In genomic region chr17:17403899-17404576, GRCh38 we compare ENCODE assay signal across 8 cellular contexts.
A peak's percentile ranks its signal among the peaks of the same experiment; 100 is the strongest.
DNase-seq lines count a peak whose midpoint lies in the region; ATAC-seq and TF ChIP-seq lines count a peak whose summit lies in the region.

No MANE protein-coding gene starts in this region.

- H3K27ac Mint-ChIP-seq in CD8-positive, alpha-beta memory T cell, result peak overlapping the region; percentile 87 to 97 (median 93)
- H3K27ac Mint-ChIP-seq in activated CD8-positive, alpha-beta T cell treated with anti-CD3 and anti-CD28 coated beads for 36 hours, result peak overlapping the region; percentile 82
- H3K27ac Mint-ChIP-seq in naive thymus-derived CD4-positive, alpha-beta T cell, result peak overlapping the region; percentile 69 to 97 (median 94)

- H3K27ac ChIP-seq in CD8-positive, alpha-beta memory T cell (ENCODE audit: low read depth, low read length), result no peak overlapping the region
- peak overlapping the region; percentile 67 for H3K27ac ChIP-seq in naive thymus-derived CD4-positive, alpha-beta T cell (ENCODE audit: low read depth, low read length)

- ATAC-seq in activated CD8-positive, alpha-beta T cell treated with anti-CD3 and anti-CD28 coated beads for 36 hours, result peak; percentile 79
- ATAC-seq in naive thymus-derived CD4-positive, alpha-beta T cell, result peak; percentile 90
- ATAC-seq in HG03045 (IDR thresholded peaks at IDR 0.05; ENCODE audit: unreplicated experiment), result no peak

- peak; percentile 10 to 70 (median 62) for DNase-seq in CD8-positive, alpha-beta memory T cell
- DNase-seq in NCI-H2171 (lab: John Stamatoyannopoulos, UW) (peak; percentile 94), COLO829 (ENCODE audit: low spot score) (no peak), putamen (ENCODE audit: low spot score) (no peak), NCI-H187 treated with DMSO at 0.1 percent for 48 hours (lab: John Stamatoyannopoulos, UW) (no peak)
- peak; percentile 63 for DNase-seq in activated CD8-positive, alpha-beta T cell treated with anti-CD3 and anti-CD28 coated beads for 36 hours
- DNase-seq in naive thymus-derived CD4-positive, alpha-beta T cell, result peak in 8 of 9 donors; percentile 31 to 69 (median 67)

- intact Hi-C loops in activated CD8-positive, alpha-beta T cell treated with anti-CD3 and anti-CD28 coated beads for 36 hours (cut with micrococcal nuclease), result no loop called here
- intact Hi-C loops in naive thymus-derived CD4-positive, alpha-beta T cell (cut with micrococcal nuclease), result loop anchor here in 1 of 2 donors (1.0 kb wide), 1 partner anchor 12 kb away; no protein-coding TSS in a partner anchor

- no peaks in the 10 kb centered on the region for H3K9me3 ChIP-seq in CD8-positive, alpha-beta memory T cell (ENCODE audit: low read length)
- H3K9me3 ChIP-seq in naive thymus-derived CD4-positive, alpha-beta T cell (ENCODE audit: control insufficient read depth in 2 of 3, low read length in 3 of 3), result no peaks in the 10 kb centered on the region

- peak overlapping the region; percentile 2 to 84 (median 72) for H3K4me3 Mint-ChIP-seq in CD8-positive, alpha-beta memory T cell
- peak overlapping the region; percentile 42 for H3K4me3 Mint-ChIP-seq in activated CD8-positive, alpha-beta T cell treated with anti-CD3 and anti-CD28 coated beads for 36 hours
- H3K4me3 Mint-ChIP-seq in naive thymus-derived CD4-positive, alpha-beta T cell, result peak overlapping the region; percentile 68 to 90 (median 81)

- H3K27me3 ChIP-seq in CD8-positive, alpha-beta memory T cell (ENCODE audit: insufficient read depth, low read length, poor library complexity, severe bottlenecking), result no peaks in the 10 kb centered on the region
- no peaks in the 10 kb centered on the region for H3K27me3 ChIP-seq in naive thymus-derived CD4-positive, alpha-beta T cell (ENCODE audit: control insufficient read depth in 2 of 2, insufficient read depth in 2 of 2, low read length in 2 of 2)

- no peaks in the 10 kb centered on the region for H3K36me3 Mint-ChIP-seq in CD8-positive, alpha-beta memory T cell
- H3K36me3 Mint-ChIP-seq in activated CD8-positive, alpha-beta T cell treated with anti-CD3 and anti-CD28 coated beads for 36 hours (ENCODE audit: low read depth), result no peaks in the 10 kb centered on the region
- H3K36me3 Mint-ChIP-seq in naive thymus-derived CD4-positive, alpha-beta T cell, result no peaks in the 10 kb centered on the region

- no peaks in the 10 kb centered on the region for H3K27me3 Mint-ChIP-seq in CD8-positive, alpha-beta memory T cell
- no peaks in the 10 kb centered on the region for H3K27me3 Mint-ChIP-seq in activated CD8-positive, alpha-beta T cell treated with anti-CD3 and anti-CD28 coated beads for 36 hours
- H3K27me3 Mint-ChIP-seq in naive thymus-derived CD4-positive, alpha-beta T cell, result no peaks in the 10 kb centered on the region

- no peaks in the 10 kb centered on the region for H3K36me3 ChIP-seq in CD8-positive, alpha-beta memory T cell (ENCODE audit: insufficient read depth, low read length)
- H3K36me3 ChIP-seq in naive thymus-derived CD4-positive, alpha-beta T cell (ENCODE audit: control insufficient read depth in 2 of 3, insufficient read depth in 3 of 3, low read length in 3 of 3), result no peaks in the 10 kb centered on the region

- TF ChIP-seq CTCF in activated CD8-positive, alpha-beta T cell treated with anti-CD3 and anti-CD28 coated beads for 36 hours (IDR thresholded peaks at IDR 0.05), result no peak

- H3K4me1 Mint-ChIP-seq in CD8-positive, alpha-beta memory T cell, result peaks cover 68 to 82% (median 69%) of the 10 kb centered on the region in 3 donors
- peaks cover 71% of the 10 kb centered on the region for H3K4me1 Mint-ChIP-seq in activated CD8-positive, alpha-beta T cell treated with anti-CD3 and anti-CD28 coated beads for 36 hours (ENCODE audit: low read depth)
- peaks cover 42 to 93% (median 88%) of the 10 kb centered on the region in 7 donors for H3K4me1 Mint-ChIP-seq in naive thymus-derived CD4-positive, alpha-beta T cell

- H3K4me3 ChIP-seq in CD8-positive, alpha-beta memory T cell (ENCODE audit: low read length), result peak overlapping the region; percentile 57
- peak overlapping the region; percentile 33 for H3K4me3 ChIP-seq in naive thymus-derived CD4-positive, alpha-beta T cell (ENCODE audit: low read length)

- POLR2A ChIA-PET in CD8-positive, alpha-beta memory T cell (lab: Charles Lee), result interaction anchor here (1.0 kb wide), 1 partner anchor 12 kb away, joined by 3 read pairs; no protein-coding TSS in a partner anchor
- POLR2A ChIA-PET in activated CD8-positive, alpha-beta T cell treated with anti-CD3 and anti-CD28 coated beads for 36 hours (lab: Charles Lee), result no interaction called here
- POLR2A ChIA-PET in naive thymus-derived CD4-positive, alpha-beta T cell (lab: Charles Lee), result interaction anchor here (1.0 to 2.8 kb wide), 5 partner anchors 11 to 25 kb away, joined by 3 to 16 read pairs (median 7); no protein-coding TSS in a partner anchor

- no peaks in the 10 kb centered on the region for H3K9me3 Mint-ChIP-seq in CD8-positive, alpha-beta memory T cell
- H3K9me3 Mint-ChIP-seq in activated CD8-positive, alpha-beta T cell treated with anti-CD3 and anti-CD28 coated beads for 36 hours, result no peaks in the 10 kb centered on the region
- H3K9me3 Mint-ChIP-seq in naive thymus-derived CD4-positive, alpha-beta T cell, result peaks cover 0 to 5% (median 0%) of the 10 kb centered on the region in 11 donors

- CTCF ChIA-PET in CD8-positive, alpha-beta memory T cell (lab: Charles Lee), result interaction anchor here (0.6 to 3.0 kb wide), 2 partner anchors 12 to 186 kb away, joined by 3 to 11 read pairs; no protein-coding TSS in a partner anchor
- CTCF ChIA-PET in activated CD8-positive, alpha-beta T cell treated with anti-CD3 and anti-CD28 coated beads for 36 hours (lab: Charles Lee), result no interaction called here
- CTCF ChIA-PET in naive thymus-derived CD4-positive, alpha-beta T cell (lab: Charles Lee), result no interaction called here

- H3K4me1 ChIP-seq in CD8-positive, alpha-beta memory T cell (ENCODE audit: insufficient read depth, low read length), result peaks cover 46% of the 10 kb centered on the region
- peaks cover 31 to 49% of the 10 kb centered on the region in 2 donors for H3K4me1 ChIP-seq in naive thymus-derived CD4-positive, alpha-beta T cell (ENCODE audit: control insufficient read depth in 2 of 2, insufficient read depth in 2 of 2, low read length in 2 of 2)

Comparison
In these comparisons a context has a peak if more than half of its experiments do, and no peak if none do; other contexts are left out.
1. DNase-seq: peak in CD8-positive, alpha-beta memory T cell (5 of 5), NCI-H2171 (single experiment), activated CD8-positive, alpha-beta T cell treated with anti-CD3 and anti-CD28 coated beads for 36 hours (single experiment) and naive thymus-derived CD4-positive, alpha-beta T cell (8 of 9); none in COLO829 (single experiment), putamen (single experiment) and NCI-H187 treated with DMSO at 0.1 percent for 48 hours (single experiment).
2. Peak in every context shown above with its lines, with median percentiles within 50 percentile points of each other: H3K27ac Mint-ChIP-seq and H3K4me3 Mint-ChIP-seq.